3 cellular contexts compared by ENCODE assay signal in the genomic region with DNA sequence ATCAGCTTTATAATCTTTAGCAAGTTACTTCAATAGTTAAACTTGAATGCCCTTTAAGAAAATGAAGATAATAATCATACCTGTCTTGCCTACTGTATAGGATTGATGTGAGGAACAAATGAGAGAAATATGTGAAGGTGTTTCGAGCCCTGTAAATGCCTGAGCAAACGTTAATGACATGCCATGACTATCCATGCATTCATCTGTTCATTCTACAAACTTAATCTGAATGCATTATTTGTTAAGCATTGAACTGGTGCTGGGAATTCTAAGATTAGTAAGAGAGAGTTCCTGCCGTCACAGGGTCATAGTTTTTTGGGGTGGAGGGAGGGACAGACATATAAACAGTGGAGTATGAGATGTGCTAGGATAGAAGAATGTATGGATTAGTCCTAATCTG.
"Had no signal": no experiment of that assay in that cellular context is flagged by ENCODE, and none has a peak within 500 bp of the region (broad histone marks: within the 10 kb centered on the region; RNA-seq: fewer than 3 reads in every experiment).

No MANE protein-coding gene starts in this region.

- DNase-seq: GDM1, GF-D8 had no signal

- ATAC-seq: GM12878 had no signal
